1 cellular context compared by ENCODE assay signal in genomic region chr13:113216165-113217056, GRCh38.
TF ChIP-seq lines count a peak whose summit lies in the region.

No MANE protein-coding gene starts in this region.

TF ChIP-seq in K562, 482 proteins besides CTCF, POLR2A, EP300 and RAD21 (continued from another document):
- TF ChIP-seq NELFE (IDR thresholded peaks at IDR 0.05; ENCODE audit: insufficient read depth, insufficient read length) (no peak), RBBP5 (IDR thresholded peaks at IDR 0.05; ENCODE audit: borderline replicate concordance, insufficient read depth, low read length, poor library complexity, severe bottlenecking) (peak; percentile 41), KDM4B (IDR thresholded peaks at IDR 0.05; ENCODE audit: borderline replicate concordance in 2 of 2, low read depth in 1 of 2) (no peak), MAFG (tag; conservative IDR thresholded peaks at IDR 0.05) (peak; percentile 83), HNRNPH1 (optimal IDR thresholded peaks at IDR 0.05; ENCODE audit: low read depth, low read length) (no peak), ZNF592 (IDR thresholded peaks at IDR 0.05) (peak; percentile 55), ATF1 (CRISPR knock-in tag; IDR thresholded peaks at IDR 0.05) (no peak), ATF1 (tag; IDR thresholded peaks at IDR 0.05) (peak; percentile 46; the same call in 1 of the 2 replicates), CREM (IDR thresholded peaks at IDR 0.05; ENCODE audit: low read depth) (peak; percentile 60), PKNOX1 (IDR thresholded peaks at IDR 0.05) (peak; percentile 49; the same call in 1 of the 2 replicates), MYC (IDR thresholded peaks at IDR 0.05; ENCODE audit: low read depth, low read length) (no peak), MYC (CRISPR knock-in tag; IDR thresholded peaks at IDR 0.05; ENCODE audit: borderline replicate concordance, low read depth) (no peak), SMARCA4 (IDR thresholded peaks at IDR 0.05) (0 out of 2 replicates have a peak, but pooled peaks have one; percentile 19), MNT (conservative IDR thresholded peaks at IDR 0.05) (peak; percentile 71 to 85), MXI1 (IDR thresholded peaks at IDR 0.05; ENCODE audit: low read depth, low read length) (no peak), ESRRA (IDR thresholded peaks at IDR 0.05; ENCODE audit: borderline replicate concordance, low read depth) (peak; percentile 8; the same call in 1 of the 2 replicates), EZH2 (IDR thresholded peaks at IDR 0.05; ENCODE audit: borderline replicate concordance, low read depth, low read length) (no peak), MEF2D (tag; conservative IDR thresholded peaks at IDR 0.05; ENCODE audit: low read depth) (0 out of 2 replicates have a peak, but pooled peaks have one; percentile 50), HDAC1 (IDR thresholded peaks at IDR 0.05) (peak in 1 of 2 experiments; percentile 63; a peak in 2 of 4 replicates), CREB1 (IDR thresholded peaks at IDR 0.05) (peak; percentile 53; the same call in 1 of the 2 replicates), CREB1 (CRISPR knock-in tag; IDR thresholded peaks at IDR 0.05) (no peak), ZNF316 (IDR thresholded peaks at IDR 0.05) (peak; percentile 97), C11orf30 (IDR thresholded peaks at IDR 0.05; ENCODE audit: low read depth) (peak; percentile 93), NR2C2 (CRISPR knock-in tag; IDR thresholded peaks at IDR 0.05) (no peak), NR2C2 (tag; IDR thresholded peaks at IDR 0.05) (no peak), ETV6 (IDR thresholded peaks at IDR 0.05; ENCODE audit: borderline replicate concordance in 1 of 2, low read depth in 2 of 2, low read length in 1 of 2) (no peak), ETV6 (CRISPR knock-in tag; IDR thresholded peaks at IDR 0.05; ENCODE audit: borderline replicate concordance) (no peak), MEIS2 (IDR thresholded peaks at IDR 0.05; ENCODE audit: partially characterized antibody) (peak; percentile 14), TEAD4 (IDR thresholded peaks at IDR 0.05; ENCODE audit: low read length) (no peak), TEAD4 (CRISPR knock-in tag; IDR thresholded peaks at IDR 0.05; ENCODE audit: borderline replicate concordance) (no peak), CAMTA2 (CRISPR knock-in tag; conservative IDR thresholded peaks at IDR 0.05) (no peak), MEF2A (IDR thresholded peaks at IDR 0.05; ENCODE audit: control insufficient read depth, low read depth, low read length) (peak; percentile 73), BACH1 (tag; IDR thresholded peaks at IDR 0.05) (peak; percentile 93), CBX3 (IDR thresholded peaks at IDR 0.05; ENCODE audit: borderline replicate concordance in 1 of 2, low read length in 2 of 2) (no peak), MED1 (CRISPR knock-in tag; IDR thresholded peaks at IDR 0.05; ENCODE audit: borderline replicate concordance) (no peak), SIN3A (IDR thresholded peaks at IDR 0.05; ENCODE audit: borderline replicate concordance in 2 of 2, control insufficient read depth in 1 of 2, low read depth in 2 of 2, low read length in 2 of 2) (peak in 1 of 2 experiments; percentile 12; a peak in 1 of 4 replicates)
- TF ChIP-seq, protein P1, sequence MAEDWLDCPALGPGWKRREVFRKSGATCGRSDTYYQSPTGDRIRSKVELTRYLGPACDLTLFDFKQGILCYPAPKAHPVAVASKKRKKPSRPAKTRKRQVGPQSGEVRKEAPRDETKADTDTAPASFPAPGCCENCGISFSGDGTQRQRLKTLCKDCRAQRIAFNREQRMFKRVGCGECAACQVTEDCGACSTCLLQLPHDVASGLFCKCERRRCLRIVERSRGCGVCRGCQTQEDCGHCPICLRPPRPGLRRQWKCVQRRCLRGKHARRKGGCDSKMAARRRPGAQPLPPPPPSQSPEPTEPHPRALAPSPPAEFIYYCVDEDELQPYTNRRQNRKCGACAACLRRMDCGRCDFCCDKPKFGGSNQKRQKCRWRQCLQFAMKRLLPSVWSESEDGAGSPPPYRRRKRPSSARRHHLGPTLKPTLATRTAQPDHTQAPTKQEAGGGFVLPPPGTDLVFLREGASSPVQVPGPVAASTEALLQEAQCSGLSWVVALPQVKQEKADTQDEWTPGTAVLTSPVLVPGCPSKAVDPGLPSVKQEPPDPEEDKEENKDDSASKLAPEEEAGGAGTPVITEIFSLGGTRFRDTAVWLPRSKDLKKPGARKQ (CRISPR knock-in tag; IDR thresholded peaks at IDR 0.05): no peak
- TF ChIP-seq, protein P2, sequence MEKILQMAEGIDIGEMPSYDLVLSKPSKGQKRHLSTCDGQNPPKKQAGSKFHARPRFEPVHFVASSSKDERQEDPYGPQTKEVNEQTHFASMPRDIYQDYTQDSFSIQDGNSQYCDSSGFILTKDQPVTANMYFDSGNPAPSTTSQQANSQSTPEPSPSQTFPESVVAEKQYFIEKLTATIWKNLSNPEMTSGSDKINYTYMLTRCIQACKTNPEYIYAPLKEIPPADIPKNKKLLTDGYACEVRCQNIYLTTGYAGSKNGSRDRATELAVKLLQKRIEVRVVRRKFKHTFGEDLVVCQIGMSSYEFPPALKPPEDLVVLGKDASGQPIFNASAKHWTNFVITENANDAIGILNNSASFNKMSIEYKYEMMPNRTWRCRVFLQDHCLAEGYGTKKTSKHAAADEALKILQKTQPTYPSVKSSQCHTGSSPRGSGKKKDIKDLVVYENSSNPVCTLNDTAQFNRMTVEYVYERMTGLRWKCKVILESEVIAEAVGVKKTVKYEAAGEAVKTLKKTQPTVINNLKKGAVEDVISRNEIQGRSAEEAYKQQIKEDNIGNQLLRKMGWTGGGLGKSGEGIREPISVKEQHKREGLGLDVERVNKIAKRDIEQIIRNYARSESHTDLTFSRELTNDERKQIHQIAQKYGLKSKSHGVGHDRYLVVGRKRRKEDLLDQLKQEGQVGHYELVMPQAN (IDR thresholded peaks at IDR 0.05; ENCODE audit: borderline replicate concordance): no peak
- TF ChIP-seq, protein P3, sequence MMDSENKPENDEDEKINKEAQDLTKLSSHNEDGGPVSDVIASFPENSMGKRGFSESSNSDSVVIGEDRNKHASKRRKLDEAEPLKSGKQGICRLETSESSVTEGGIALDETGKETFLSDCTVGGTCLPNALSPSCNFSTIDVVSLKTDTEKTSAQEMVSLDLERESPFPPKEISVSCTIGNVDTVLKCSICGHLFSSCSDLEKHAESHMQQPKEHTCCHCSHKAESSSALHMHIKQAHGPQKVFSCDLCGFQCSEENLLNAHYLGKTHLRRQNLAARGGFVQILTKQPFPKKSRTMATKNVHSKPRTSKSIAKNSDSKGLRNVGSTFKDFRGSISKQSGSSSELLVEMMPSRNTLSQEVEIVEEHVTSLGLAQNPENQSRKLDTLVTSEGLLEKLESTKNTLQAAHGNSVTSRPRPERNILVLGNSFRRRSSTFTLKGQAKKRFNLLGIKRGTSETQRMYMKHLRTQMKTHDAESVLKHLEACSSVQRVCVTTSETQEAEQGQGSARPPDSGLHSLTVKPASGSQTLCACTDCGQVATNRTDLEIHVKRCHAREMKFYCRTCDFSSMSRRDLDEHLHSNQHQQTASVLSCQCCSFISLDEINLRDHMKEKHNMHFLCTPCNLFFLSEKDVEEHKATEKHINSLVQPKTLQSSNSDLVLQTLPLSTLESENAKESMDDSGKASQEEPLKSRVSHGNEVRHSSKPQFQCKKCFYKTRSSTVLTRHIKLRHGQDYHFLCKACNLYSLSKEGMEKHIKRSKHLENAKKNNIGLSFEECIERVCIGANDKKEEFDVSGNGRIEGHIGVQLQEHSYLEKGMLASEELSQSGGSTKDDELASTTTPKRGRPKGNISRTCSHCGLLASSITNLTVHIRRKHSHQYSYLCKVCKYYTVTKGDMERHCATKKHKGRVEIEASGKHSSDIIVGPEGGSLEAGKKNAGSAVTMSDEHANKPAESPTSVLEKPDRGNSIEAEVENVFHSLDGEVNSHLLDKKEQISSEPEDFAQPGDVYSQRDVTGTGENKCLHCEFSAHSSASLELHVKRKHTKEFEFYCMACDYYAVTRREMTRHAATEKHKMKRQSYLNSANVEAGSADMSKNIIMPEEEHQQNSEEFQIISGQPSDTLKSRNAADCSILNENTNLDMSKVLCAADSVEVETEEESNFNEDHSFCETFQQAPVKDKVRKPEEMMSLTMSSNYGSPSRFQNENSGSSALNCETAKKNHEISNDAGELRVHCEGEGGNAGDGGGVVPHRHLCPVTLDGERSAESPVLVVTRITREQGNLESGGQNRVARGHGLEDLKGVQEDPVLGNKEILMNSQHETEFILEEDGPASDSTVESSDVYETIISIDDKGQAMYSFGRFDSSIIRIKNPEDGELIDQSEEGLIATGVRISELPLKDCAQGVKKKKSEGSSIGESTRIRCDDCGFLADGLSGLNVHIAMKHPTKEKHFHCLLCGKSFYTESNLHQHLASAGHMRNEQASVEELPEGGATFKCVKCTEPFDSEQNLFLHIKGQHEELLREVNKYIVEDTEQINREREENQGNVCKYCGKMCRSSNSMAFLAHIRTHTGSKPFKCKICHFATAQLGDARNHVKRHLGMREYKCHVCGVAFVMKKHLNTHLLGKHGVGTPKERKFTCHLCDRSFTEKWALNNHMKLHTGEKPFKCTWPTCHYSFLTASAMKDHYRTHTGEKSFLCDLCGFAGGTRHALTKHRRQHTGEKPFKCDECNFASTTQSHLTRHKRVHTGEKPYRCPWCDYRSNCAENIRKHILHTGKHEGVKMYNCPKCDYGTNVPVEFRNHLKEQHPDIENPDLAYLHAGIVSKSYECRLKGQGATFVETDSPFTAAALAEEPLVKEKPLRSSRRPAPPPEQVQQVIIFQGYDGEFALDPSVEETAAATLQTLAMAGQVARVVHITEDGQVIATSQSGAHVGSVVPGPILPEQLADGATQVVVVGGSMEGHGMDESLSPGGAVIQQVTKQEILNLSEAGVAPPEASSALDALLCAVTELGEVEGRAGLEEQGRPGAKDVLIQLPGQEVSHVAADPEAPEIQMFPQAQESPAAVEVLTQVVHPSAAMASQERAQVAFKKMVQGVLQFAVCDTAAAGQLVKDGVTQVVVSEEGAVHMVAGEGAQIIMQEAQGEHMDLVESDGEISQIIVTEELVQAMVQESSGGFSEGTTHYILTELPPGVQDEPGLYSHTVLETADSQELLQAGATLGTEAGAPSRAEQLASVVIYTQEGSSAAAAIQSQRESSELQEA (IDR thresholded peaks at IDR 0.05; ENCODE audit: low read depth): no peak
TF ChIP-seq in K562: peak in this region for 24.
